In the genomic region with DNA sequence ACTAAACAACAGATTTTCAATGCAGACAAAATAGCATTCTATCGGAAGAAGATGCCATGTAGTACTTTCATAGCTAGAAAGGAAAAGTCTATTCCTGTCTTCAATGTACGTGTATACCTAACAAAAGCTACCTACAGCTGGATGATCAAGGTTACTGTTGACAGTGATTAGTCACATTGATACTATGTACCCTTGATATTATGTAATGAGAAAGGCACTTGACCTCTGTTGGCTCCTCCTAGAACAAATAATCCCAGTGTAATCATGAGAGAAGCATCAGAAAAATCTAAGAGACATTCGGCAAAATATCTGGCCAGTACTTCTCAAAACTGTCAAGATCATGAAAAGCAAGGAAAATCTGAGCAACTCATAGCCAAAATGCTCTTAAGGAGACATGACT, we compare ENCODE assay signal across 1 cellular context.
TF ChIP-seq lines count a peak whose summit lies in the region.

No MANE protein-coding gene starts in this region.

TF ChIP-seq in HepG2, 621 proteins besides CTCF, POLR2A, EP300 and RAD21 (continued from another document and continues in another):
- TF ChIP-seq FOSL1 (CRISPR knock-in tag; IDR thresholded peaks at IDR 0.05; ENCODE audit: borderline replicate concordance) (peak; percentile 44; the same call in 1 of the 2 replicates), ZNF383 (CRISPR knock-in tag; IDR thresholded peaks at IDR 0.05; ENCODE audit: borderline replicate concordance) (no peak), SRSF9 (IDR thresholded peaks at IDR 0.05; ENCODE audit: borderline replicate concordance, insufficient read depth, low read depth, low read length, poor library complexity, severe bottlenecking) (no peak), NRL (CRISPR knock-in tag; IDR thresholded peaks at IDR 0.05; ENCODE audit: borderline replicate concordance) (no peak), JUND (CRISPR knock-in tag; IDR thresholded peaks at IDR 0.05) (peak; percentile 70; the same call in 1 of the 2 replicates), HNF4A (CRISPR knock-in tag; IDR thresholded peaks at IDR 0.05) (peak; percentile 25; the same call in 1 of the 2 replicates), ZNF614 (CRISPR knock-in tag; IDR thresholded peaks at IDR 0.05; ENCODE audit: borderline replicate concordance) (no peak), DPF2 (CRISPR knock-in tag; IDR thresholded peaks at IDR 0.05; ENCODE audit: borderline replicate concordance, low read depth) (no peak), NPAS2 (CRISPR knock-in tag; IDR thresholded peaks at IDR 0.05; ENCODE audit: borderline replicate concordance) (no peak), ZNF839 (CRISPR knock-in tag; IDR thresholded peaks at IDR 0.05; ENCODE audit: borderline replicate concordance) (no peak), NFE2 (CRISPR knock-in tag; IDR thresholded peaks at IDR 0.05) (no peak), HMGXB3 (CRISPR knock-in tag; IDR thresholded peaks at IDR 0.05; ENCODE audit: borderline replicate concordance) (no peak), ZSCAN9 (CRISPR knock-in tag; IDR thresholded peaks at IDR 0.05; ENCODE audit: borderline replicate concordance) (no peak), TFAP4 (IDR thresholded peaks at IDR 0.05; ENCODE audit: borderline replicate concordance, low read depth) (peak; percentile 52; the same call in 1 of the 2 replicates), TAF15 (IDR thresholded peaks at IDR 0.05; ENCODE audit: low read depth, low read length, poor library complexity, severe bottlenecking) (no peak), FOXA1 (IDR thresholded peaks at IDR 0.05) (no peak), FOXA1 (CRISPR knock-in tag; IDR thresholded peaks at IDR 0.05) (peak; percentile 55; the same call in 1 of the 2 replicates), ZBTB21 (CRISPR knock-in tag; IDR thresholded peaks at IDR 0.05) (no peak), ETS1 (CRISPR knock-in tag; IDR thresholded peaks at IDR 0.05) (no peak), MLLT10 (CRISPR knock-in tag; IDR thresholded peaks at IDR 0.05) (no peak), HOXA9 (CRISPR knock-in tag; IDR thresholded peaks at IDR 0.05; ENCODE audit: borderline replicate concordance) (no peak), GABPB1 (CRISPR knock-in tag; IDR thresholded peaks at IDR 0.05) (no peak), ESRRA (CRISPR knock-in tag; IDR thresholded peaks at IDR 0.05; ENCODE audit: low read depth) (no peak), RFXAP (CRISPR knock-in tag; IDR thresholded peaks at IDR 0.05; ENCODE audit: borderline replicate concordance) (no peak), ZNF563 (CRISPR knock-in tag; IDR thresholded peaks at IDR 0.05) (no peak), ZNF253 (CRISPR knock-in tag; IDR thresholded peaks at IDR 0.05; ENCODE audit: borderline replicate concordance) (no peak), SMC3 (IDR thresholded peaks at IDR 0.05; ENCODE audit: low read length) (no peak), ZNF121 (CRISPR knock-in tag; IDR thresholded peaks at IDR 0.05) (no peak), TRIM24 (CRISPR knock-in tag; IDR thresholded peaks at IDR 0.05) (no peak), ZSCAN20 (CRISPR knock-in tag; IDR thresholded peaks at IDR 0.05; ENCODE audit: borderline replicate concordance) (no peak), SALL2 (CRISPR knock-in tag; IDR thresholded peaks at IDR 0.05) (no peak), ZNF652 (CRISPR knock-in tag; IDR thresholded peaks at IDR 0.05; ENCODE audit: borderline replicate concordance, low read depth) (no peak), ZNF513 (CRISPR knock-in tag; conservative IDR thresholded peaks at IDR 0.05) (no peak), ZNF264 (CRISPR knock-in tag; IDR thresholded peaks at IDR 0.05) (no peak)
- TF ChIP-seq, protein P1, sequence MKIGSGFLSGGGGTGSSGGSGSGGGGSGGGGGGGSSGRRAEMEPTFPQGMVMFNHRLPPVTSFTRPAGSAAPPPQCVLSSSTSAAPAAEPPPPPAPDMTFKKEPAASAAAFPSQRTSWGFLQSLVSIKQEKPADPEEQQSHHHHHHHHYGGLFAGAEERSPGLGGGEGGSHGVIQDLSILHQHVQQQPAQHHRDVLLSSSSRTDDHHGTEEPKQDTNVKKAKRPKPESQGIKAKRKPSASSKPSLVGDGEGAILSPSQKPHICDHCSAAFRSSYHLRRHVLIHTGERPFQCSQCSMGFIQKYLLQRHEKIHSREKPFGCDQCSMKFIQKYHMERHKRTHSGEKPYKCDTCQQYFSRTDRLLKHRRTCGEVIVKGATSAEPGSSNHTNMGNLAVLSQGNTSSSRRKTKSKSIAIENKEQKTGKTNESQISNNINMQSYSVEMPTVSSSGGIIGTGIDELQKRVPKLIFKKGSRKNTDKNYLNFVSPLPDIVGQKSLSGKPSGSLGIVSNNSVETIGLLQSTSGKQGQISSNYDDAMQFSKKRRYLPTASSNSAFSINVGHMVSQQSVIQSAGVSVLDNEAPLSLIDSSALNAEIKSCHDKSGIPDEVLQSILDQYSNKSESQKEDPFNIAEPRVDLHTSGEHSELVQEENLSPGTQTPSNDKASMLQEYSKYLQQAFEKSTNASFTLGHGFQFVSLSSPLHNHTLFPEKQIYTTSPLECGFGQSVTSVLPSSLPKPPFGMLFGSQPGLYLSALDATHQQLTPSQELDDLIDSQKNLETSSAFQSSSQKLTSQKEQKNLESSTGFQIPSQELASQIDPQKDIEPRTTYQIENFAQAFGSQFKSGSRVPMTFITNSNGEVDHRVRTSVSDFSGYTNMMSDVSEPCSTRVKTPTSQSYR (CRISPR knock-in tag; IDR thresholded peaks at IDR 0.05; ENCODE audit: borderline replicate concordance) = no peak
- TF ChIP-seq, protein P2, sequence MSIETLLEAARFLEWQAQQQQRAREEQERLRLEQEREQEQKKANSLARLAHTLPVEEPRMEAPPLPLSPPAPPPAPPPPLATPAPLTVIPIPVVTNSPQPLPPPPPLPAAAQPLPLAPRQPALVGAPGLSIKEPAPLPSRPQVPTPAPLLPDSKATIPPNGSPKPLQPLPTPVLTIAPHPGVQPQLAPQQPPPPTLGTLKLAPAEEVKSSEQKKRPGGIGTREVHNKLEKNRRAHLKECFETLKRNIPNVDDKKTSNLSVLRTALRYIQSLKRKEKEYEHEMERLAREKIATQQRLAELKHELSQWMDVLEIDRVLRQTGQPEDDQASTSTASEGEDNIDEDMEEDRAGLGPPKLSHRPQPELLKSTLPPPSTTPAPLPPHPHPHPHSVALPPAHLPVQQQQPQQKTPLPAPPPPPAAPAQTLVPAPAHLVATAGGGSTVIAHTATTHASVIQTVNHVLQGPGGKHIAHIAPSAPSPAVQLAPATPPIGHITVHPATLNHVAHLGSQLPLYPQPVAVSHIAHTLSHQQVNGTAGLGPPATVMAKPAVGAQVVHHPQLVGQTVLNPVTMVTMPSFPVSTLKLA (IDR thresholded peaks at IDR 0.05) = no peak
- TF ChIP-seq, protein P3, sequence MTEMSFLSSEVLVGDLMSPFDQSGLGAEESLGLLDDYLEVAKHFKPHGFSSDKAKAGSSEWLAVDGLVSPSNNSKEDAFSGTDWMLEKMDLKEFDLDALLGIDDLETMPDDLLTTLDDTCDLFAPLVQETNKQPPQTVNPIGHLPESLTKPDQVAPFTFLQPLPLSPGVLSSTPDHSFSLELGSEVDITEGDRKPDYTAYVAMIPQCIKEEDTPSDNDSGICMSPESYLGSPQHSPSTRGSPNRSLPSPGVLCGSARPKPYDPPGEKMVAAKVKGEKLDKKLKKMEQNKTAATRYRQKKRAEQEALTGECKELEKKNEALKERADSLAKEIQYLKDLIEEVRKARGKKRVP (CRISPR knock-in tag; IDR thresholded peaks at IDR 0.05) = no peak
- TF ChIP-seq, protein P4, sequence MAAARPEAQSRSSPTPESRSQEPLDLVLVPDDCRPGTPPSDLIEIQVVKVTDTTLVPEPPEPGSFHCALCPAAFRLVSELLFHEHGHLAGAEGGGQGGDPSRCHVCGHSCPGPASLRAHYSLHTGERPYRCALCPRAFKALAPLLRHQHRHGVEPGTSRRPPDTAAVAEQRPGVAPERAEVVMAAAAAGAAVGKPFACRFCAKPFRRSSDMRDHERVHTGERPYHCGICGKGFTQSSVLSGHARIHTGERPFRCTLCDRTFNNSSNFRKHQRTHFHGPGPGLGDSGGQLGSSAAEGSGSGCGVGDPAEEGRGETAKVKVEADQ (CRISPR knock-in tag; IDR thresholded peaks at IDR 0.05; ENCODE audit: borderline replicate concordance) = no peak
- TF ChIP-seq, protein P5, sequence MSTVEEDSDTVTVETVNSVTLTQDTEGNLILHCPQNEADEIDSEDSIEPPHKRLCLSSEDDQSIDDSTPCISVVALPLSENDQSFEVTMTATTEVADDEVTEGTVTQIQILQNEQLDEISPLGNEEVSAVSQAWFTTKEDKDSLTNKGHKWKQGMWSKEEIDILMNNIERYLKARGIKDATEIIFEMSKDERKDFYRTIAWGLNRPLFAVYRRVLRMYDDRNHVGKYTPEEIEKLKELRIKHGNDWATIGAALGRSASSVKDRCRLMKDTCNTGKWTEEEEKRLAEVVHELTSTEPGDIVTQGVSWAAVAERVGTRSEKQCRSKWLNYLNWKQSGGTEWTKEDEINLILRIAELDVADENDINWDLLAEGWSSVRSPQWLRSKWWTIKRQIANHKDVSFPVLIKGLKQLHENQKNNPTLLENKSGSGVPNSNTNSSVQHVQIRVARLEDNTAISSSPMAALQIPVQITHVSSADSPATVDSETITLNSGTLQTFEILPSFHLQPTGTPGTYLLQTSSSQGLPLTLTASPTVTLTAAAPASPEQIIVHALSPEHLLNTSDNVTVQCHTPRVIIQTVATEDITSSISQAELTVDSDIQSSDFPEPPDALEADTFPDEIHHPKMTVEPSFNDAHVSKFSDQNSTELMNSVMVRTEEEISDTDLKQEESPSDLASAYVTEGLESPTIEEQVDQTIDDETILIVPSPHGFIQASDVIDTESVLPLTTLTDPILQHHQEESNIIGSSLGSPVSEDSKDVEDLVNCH (CRISPR knock-in tag; IDR thresholded peaks at IDR 0.05) = no peak
- TF ChIP-seq, protein P6, sequence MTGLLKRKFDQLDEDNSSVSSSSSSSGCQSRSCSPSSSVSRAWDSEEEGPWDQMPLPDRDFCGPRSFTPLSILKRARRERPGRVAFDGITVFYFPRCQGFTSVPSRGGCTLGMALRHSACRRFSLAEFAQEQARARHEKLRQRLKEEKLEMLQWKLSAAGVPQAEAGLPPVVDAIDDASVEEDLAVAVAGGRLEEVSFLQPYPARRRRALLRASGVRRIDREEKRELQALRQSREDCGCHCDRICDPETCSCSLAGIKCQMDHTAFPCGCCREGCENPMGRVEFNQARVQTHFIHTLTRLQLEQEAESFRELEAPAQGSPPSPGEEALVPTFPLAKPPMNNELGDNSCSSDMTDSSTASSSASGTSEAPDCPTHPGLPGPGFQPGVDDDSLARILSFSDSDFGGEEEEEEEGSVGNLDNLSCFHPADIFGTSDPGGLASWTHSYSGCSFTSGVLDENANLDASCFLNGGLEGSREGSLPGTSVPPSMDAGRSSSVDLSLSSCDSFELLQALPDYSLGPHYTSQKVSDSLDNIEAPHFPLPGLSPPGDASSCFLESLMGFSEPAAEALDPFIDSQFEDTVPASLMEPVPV (CRISPR knock-in tag; IDR thresholded peaks at IDR 0.05) = no peak
- TF ChIP-seq, protein P7, sequence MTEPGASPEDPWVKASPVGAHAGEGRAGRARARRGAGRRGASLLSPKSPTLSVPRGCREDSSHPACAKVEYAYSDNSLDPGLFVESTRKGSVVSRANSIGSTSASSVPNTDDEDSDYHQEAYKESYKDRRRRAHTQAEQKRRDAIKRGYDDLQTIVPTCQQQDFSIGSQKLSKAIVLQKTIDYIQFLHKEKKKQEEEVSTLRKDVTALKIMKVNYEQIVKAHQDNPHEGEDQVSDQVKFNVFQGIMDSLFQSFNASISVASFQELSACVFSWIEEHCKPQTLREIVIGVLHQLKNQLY (CRISPR knock-in tag; IDR thresholded peaks at IDR 0.05) = no peak
